ENCODE assay signal across 15 cellular contexts in genomic region chr9:104009853-104010252, GRCh38.
DNase-seq lines count a peak whose midpoint lies in the region; ATAC-seq and TF ChIP-seq lines count a peak whose summit lies in the region.
"Had no signal": no experiment of that assay in that cellular context is flagged by ENCODE, and none has a peak within 500 bp of the region (broad histone marks: within the 10 kb centered on the region; RNA-seq: fewer than 3 reads in every experiment).

No MANE protein-coding gene starts in this region.

- H3K36me3 Mint-ChIP-seq in activated naive CD4-positive, alpha-beta T cell treated with anti-CD3 and anti-CD28 coated beads for 36 hours (ENCODE audit: low read depth) = no peaks in the 10 kb centered on the region
- H3K36me3 Mint-ChIP-seq: activated naive CD4-positive, alpha-beta T cell treated with anti-CD3 and anti-CD28 coated beads, Interleukin-2, amount 50 U/mL, for 24 hours; memory B cell had no signal

- H3K4me1 ChIP-seq in Peyer's patch = no peaks in the 10 kb centered on the region

- H3K27me3 Mint-ChIP-seq in activated naive CD4-positive, alpha-beta T cell treated with anti-CD3 and anti-CD28 coated beads for 36 hours (ENCODE audit: low read depth) = peaks cover 4% of the 10 kb centered on the region

- H3K27ac ChIP-seq in Peyer's patch = no peak overlapping the region
- H3K27ac ChIP-seq: neutrophil, skin epidermis had no signal

- H3K27ac Mint-ChIP-seq in activated naive CD4-positive, alpha-beta T cell treated with anti-CD3 and anti-CD28 coated beads for 36 hours = no peak overlapping the region
- H3K27ac Mint-ChIP-seq: activated naive CD4-positive, alpha-beta T cell treated with anti-CD3 and anti-CD28 coated beads, Interleukin-2, amount 50 U/mL, for 24 hours; CD4-positive, alpha-beta T cell; memory B cell had no signal

- no peak for TF ChIP-seq POLR2A in Peyer's patch (IDR thresholded peaks at IDR 0.05)

- H3K4me3 ChIP-seq in fibroblast of mammary gland (ENCODE audit: control insufficient read depth, low read depth, low read length) (no peak overlapping the region), Peyer's patch (no peak overlapping the region)
- H3K4me3 ChIP-seq: skin epidermis had no signal

- H3K27me3 ChIP-seq in Peyer's patch = no peaks in the 10 kb centered on the region
- H3K27me3 ChIP-seq: neutrophil had no signal

- H3K9me3 ChIP-seq in Peyer's patch = no peaks in the 10 kb centered on the region
- H3K9me3 ChIP-seq: neutrophil had no signal

- DNase-seq in Daoy (ENCODE audit: low read depth) (peak; percentile 65), NCI-H82 treated with DMSO at 0.1 percent for 48 hours (lab: John Stamatoyannopoulos, UW; ENCODE audit: unreplicated experiment) (peak; percentile 43), fibroblast of mammary gland (ENCODE audit: low read depth) (peak; percentile 53), Peyer's patch (no peak)
- DNase-seq in activated naive CD4-positive, alpha-beta T cell treated with anti-CD3 and anti-CD28 coated beads for 36 hours = no peak
- DNase-seq: activated CD8-positive, alpha-beta memory T cell treated with anti-CD3 and anti-CD28 coated beads, Interleukin-2, amount 50 U/mL, for 4 hours; CD4-positive, alpha-beta T cell; hippocampal formation; NCI-H1930 had no signal

- peaks cover 2% of the 10 kb centered on the region for H3K4me1 Mint-ChIP-seq in activated naive CD4-positive, alpha-beta T cell treated with anti-CD3 and anti-CD28 coated beads for 36 hours (ENCODE audit: low read depth)
- H3K4me1 Mint-ChIP-seq: activated naive CD4-positive, alpha-beta T cell treated with anti-CD3 and anti-CD28 coated beads, Interleukin-2, amount 50 U/mL, for 24 hours had no signal

- CTCF ChIA-PET in activated naive CD4-positive, alpha-beta T cell treated with anti-CD3 and anti-CD28 coated beads for 36 hours (lab: Charles Lee) = no interaction called here

- H3K4me3 Mint-ChIP-seq in activated naive CD4-positive, alpha-beta T cell treated with anti-CD3 and anti-CD28 coated beads for 36 hours = no peak overlapping the region
- H3K4me3 Mint-ChIP-seq: activated naive CD4-positive, alpha-beta T cell treated with anti-CD3 and anti-CD28 coated beads, Interleukin-2, amount 50 U/mL, for 24 hours; CD4-positive, alpha-beta T cell; memory B cell had no signal

- H3K9me3 Mint-ChIP-seq in activated naive CD4-positive, alpha-beta T cell treated with anti-CD3 and anti-CD28 coated beads for 36 hours = no peaks in the 10 kb centered on the region
- H3K9me3 Mint-ChIP-seq: activated naive CD4-positive, alpha-beta T cell treated with anti-CD3 and anti-CD28 coated beads, Interleukin-2, amount 50 U/mL, for 24 hours; CD4-positive, alpha-beta T cell; memory B cell had no signal

- intact Hi-C loops in activated naive CD4-positive, alpha-beta T cell treated with anti-CD3 and anti-CD28 coated beads for 36 hours (cut with micrococcal nuclease) = no loop called here

- no peak for TF ChIP-seq CTCF in fibroblast of mammary gland (conservative IDR thresholded peaks at IDR 0.05; ENCODE audit: control insufficient read depth, insufficient read depth, low read depth, low read length)
- TF ChIP-seq CTCF in Peyer's patch (IDR thresholded peaks at IDR 0.05) = no peak

- ATAC-seq in HG02610 (IDR thresholded peaks at IDR 0.05; ENCODE audit: unreplicated experiment) (peak; percentile 40), GM21723 (IDR thresholded peaks at IDR 0.05; ENCODE audit: unreplicated experiment) (no peak)

- no peaks in the 10 kb centered on the region for H3K36me3 ChIP-seq in Peyer's patch
- H3K36me3 ChIP-seq: neutrophil had no signal

Comparison
In these comparisons a context has a peak if more than half of its experiments do, and no peak if none do; other contexts are left out.
1. DNase-seq: peak in Daoy (single experiment), NCI-H82 treated with DMSO at 0.1 percent for 48 hours (single experiment) and fibroblast of mammary gland (single experiment); none in Peyer's patch (0 of 3) and activated naive CD4-positive, alpha-beta T cell treated with anti-CD3 and anti-CD28 coated beads for 36 hours (single experiment).